Comparison of ENCODE assay signal across 29 cellular contexts in genomic region chr3:67674055-67674454, GRCh38.
"Had no signal": no experiment of that assay in that cellular context is flagged by ENCODE, and none has a peak within 500 bp of the region (broad histone marks: within the 10 kb centered on the region; RNA-seq: fewer than 3 reads in every experiment).

No MANE protein-coding gene starts in this region.

- FAIRE-seq: colon, endometrium, endothelial cell of umbilical vein had no signal

- H3K4me3 Mint-ChIP-seq: activated CD4-positive, alpha-beta memory T cell treated with anti-CD3 and anti-CD28 coated beads, Interleukin-2, amount 10 ng/mL, durations not matched to agents 7 days and 5 days; activated CD4-positive, alpha-beta T cell treated with anti-CD3 and anti-CD28 coated beads, Interleukin-2, amount 10 ng/mL, durations not matched to agents 7 days and 5 days; activated naive CD4-positive, alpha-beta T cell treated with anti-CD3 and anti-CD28 coated beads, Interleukin-2, amount 10 ng/mL, durations not matched to agents 7 days and 5 days; activated naive CD8-positive, alpha-beta T cell treated with anti-CD3 and anti-CD28 coated beads, Interleukin-2, amount 10 ng/mL, durations not matched to agents 7 days and 5 days; activated T-cell treated with anti-CD3 and anti-CD28 coated beads, Interleukin-2, amount 50 U/mL, for 24 hours; activated T-cell treated with anti-CD3 and anti-CD28 coated beads, Interleukin-2, amount 50 U/mL, for 72 hours; brain had no signal

- H3K4me1 ChIP-seq: ascending aorta, breast epithelium, esophagus squamous epithelium, gastroesophageal sphincter had no signal

- H3K27me3 Mint-ChIP-seq: activated CD4-positive, alpha-beta T cell treated with anti-CD3 and anti-CD28 coated beads, Interleukin-2, amount 10 ng/mL, durations not matched to agents 7 days and 5 days; activated naive CD4-positive, alpha-beta T cell treated with anti-CD3 and anti-CD28 coated beads, Interleukin-2, amount 10 ng/mL, durations not matched to agents 7 days and 5 days; activated naive CD8-positive, alpha-beta T cell treated with anti-CD3 and anti-CD28 coated beads, Interleukin-2, amount 10 ng/mL, durations not matched to agents 7 days and 5 days; activated T-cell treated with anti-CD3 and anti-CD28 coated beads, Interleukin-2, amount 50 U/mL, for 24 hours had no signal

- H3K4me3 ChIP-seq: ascending aorta, breast epithelium, cardiac muscle cell, esophagus squamous epithelium, gastroesophageal sphincter had no signal

- ATAC-seq: activated naive CD4-positive, alpha-beta T cell treated with anti-CD3 and anti-CD28 coated beads, Interleukin-2, amount 50 U/mL, for 72 hours; activated T-cell treated with anti-CD3 and anti-CD28 coated beads, Interleukin-2, amount 50 U/mL, for 72 hours; gastroesophageal sphincter had no signal

- H3K36me3 ChIP-seq: ascending aorta, breast epithelium, cardiac muscle cell, esophagus squamous epithelium, gastroesophageal sphincter had no signal

- H3K27ac Mint-ChIP-seq: activated CD4-positive, alpha-beta memory T cell treated with anti-CD3 and anti-CD28 coated beads, Interleukin-2, amount 10 ng/mL, durations not matched to agents 7 days and 5 days; activated CD4-positive, alpha-beta T cell treated with anti-CD3 and anti-CD28 coated beads, Interleukin-2, amount 10 ng/mL, durations not matched to agents 7 days and 5 days; activated naive CD4-positive, alpha-beta T cell treated with anti-CD3 and anti-CD28 coated beads, Interleukin-2, amount 10 ng/mL, durations not matched to agents 7 days and 5 days; activated naive CD4-positive, alpha-beta T cell treated with anti-CD3 and anti-CD28 coated beads, Interleukin-2, amount 50 U/mL, for 72 hours; activated naive CD8-positive, alpha-beta T cell treated with anti-CD3 and anti-CD28 coated beads, Interleukin-2, amount 10 ng/mL, durations not matched to agents 7 days and 5 days; activated T-cell treated with anti-CD3 and anti-CD28 coated beads, Interleukin-2, amount 50 U/mL, for 24 hours; activated T-cell treated with anti-CD3 and anti-CD28 coated beads, Interleukin-2, amount 50 U/mL, for 72 hours; brain had no signal

- DNase-seq: activated CD4-positive, alpha-beta memory T cell treated with anti-CD3 and anti-CD28 coated beads, Interleukin-2, amount 10 ng/mL, durations not matched to agents 7 days and 5 days; activated CD4-positive, alpha-beta T cell treated with anti-CD3 and anti-CD28 coated beads for 1 hour; activated CD4-positive, alpha-beta T cell treated with anti-CD3 and anti-CD28 coated beads for 4 hours; activated CD4-positive, alpha-beta T cell treated with anti-CD3 and anti-CD28 coated beads, Interleukin-2, amount 10 ng/mL, durations not matched to agents 7 days and 5 days; activated CD4-positive, alpha-beta T cell treated with anti-CD3 and anti-CD28 coated beads, Interleukin-2, amount 50 U/mL, for 4 hours; activated CD8-positive, alpha-beta memory T cell treated with anti-CD3 and anti-CD28 coated beads, Interleukin-2, amount 50 U/mL, for 48 hours; activated gamma-delta T cell; activated naive CD4-positive, alpha-beta T cell; activated naive CD4-positive, alpha-beta T cell treated with anti-CD3 and anti-CD28 coated beads, Interleukin-2, amount 10 ng/mL, durations not matched to agents 7 days and 5 days; activated naive CD8-positive, alpha-beta T cell treated with anti-CD3 and anti-CD28 coated beads, Interleukin-2, amount 10 ng/mL, durations not matched to agents 7 days and 5 days; activated T-cell treated with anti-CD3 and anti-CD28 coated beads for 4 hours; activated T-cell treated with anti-CD3 and anti-CD28 coated beads, Interleukin-2, amount 50 U/mL, for 24 hours; activated T-cell treated with anti-CD3 and anti-CD28 coated beads, Interleukin-2, amount 50 U/mL, for 72 hours; central memory CD4-positive, alpha-beta T cell; cortex of kidney; dermis blood vessel endothelial cell; effector CD4-positive, alpha-beta T cell; esophagus squamous epithelium; foreskin melanocyte had no signal

- H3K27me3 ChIP-seq: ascending aorta, breast epithelium, cardiac muscle cell, esophagus squamous epithelium, gastroesophageal sphincter had no signal

- H3K9me3 Mint-ChIP-seq: activated T-cell treated with anti-CD3 and anti-CD28 coated beads, Interleukin-2, amount 50 U/mL, for 24 hours had no signal

- H3K4me1 Mint-ChIP-seq: brain had no signal

- H3K27ac ChIP-seq: ascending aorta, breast epithelium, cardiac muscle cell, epithelial cell of prostate, esophagus squamous epithelium, gastroesophageal sphincter had no signal

- H3K36me3 Mint-ChIP-seq: brain had no signal
